1 cellular context compared by ENCODE assay signal in genomic region chr19:58279042-58279924, GRCh38.
TF ChIP-seq lines count a peak whose summit lies in the region.

No MANE protein-coding gene starts in this region.

TF ChIP-seq in endothelial cell of umbilical vein, 7 proteins besides CTCF, POLR2A, EP300 and RAD21:
- TF ChIP-seq GATA2 (IDR thresholded peaks at IDR 0.05; ENCODE audit: insufficient read depth, insufficient read length, low read depth, low read length) (peak; percentile 1), MYC (IDR thresholded peaks at IDR 0.05; ENCODE audit: low read depth, low read length) (no peak)
